In genomic region chr1:114216431-114217173, GRCh38 we compare ENCODE assay signal across 18 cellular contexts.
"Had no signal": no experiment of that assay in that cellular context is flagged by ENCODE, and none has a peak within 500 bp of the region (broad histone marks: within the 10 kb centered on the region; RNA-seq: fewer than 3 reads in every experiment).

No MANE protein-coding gene starts in this region.

- H3K27me3 Mint-ChIP-seq: stimulated activated naive CD8-positive, alpha-beta T cell treated with anti-CD3 and anti-CD28 coated beads, Interleukin-15, Interleukin-2, amounts not matched to agents 100 ng/mL and 50 ng/mL, for 24 hours had no signal

- H3K27ac Mint-ChIP-seq: activated CD4-positive, alpha-beta memory T cell treated with anti-CD3 and anti-CD28 coated beads for 36 hours; activated CD4-positive, alpha-beta T cell treated with anti-CD3 and anti-CD28 coated beads for 36 hours; activated naive CD8-positive, alpha-beta T cell; activated T-helper 1 cell treated with anti-CD3 and anti-CD28 coated beads, Interleukin-12 subunit alpha, Interleukin-12 subunit beta, Interleukin-2, Interleukin-4 antibody, amounts not matched to agents 30 ng/mL and 10 ng/mL and 1 ng/mL, durations not matched to agents 14 hours and 24 hours and 36 hours; nephron; stimulated activated naive CD8-positive, alpha-beta T cell treated with anti-CD3 and anti-CD28 coated beads, Interleukin-15, Interleukin-2, amounts not matched to agents 100 ng/mL and 50 ng/mL, for 24 hours had no signal

- DNase-seq: activated CD4-positive, alpha-beta memory T cell treated with anti-CD3 and anti-CD28 coated beads for 36 hours; activated CD4-positive, alpha-beta T cell treated with anti-CD3 and anti-CD28 coated beads for 36 hours; activated T-cell treated with anti-CD3 and anti-CD28 coated beads for 4 hours; dermis blood vessel endothelial cell; effector memory CD4-positive, alpha-beta T cell; esophagus squamous epithelium; heart right ventricle; kidney glomerular epithelial cell; left ventricle myocardium inferior; mammary epithelial cell; midbrain; transverse colon had no signal

- H3K9ac ChIP-seq: parathyroid adenoma had no signal

- H2AFZ ChIP-seq: parathyroid adenoma had no signal

- H3K27me3 ChIP-seq: transverse colon, vagina had no signal

- H3K36me3 Mint-ChIP-seq: activated CD4-positive, alpha-beta memory T cell treated with anti-CD3 and anti-CD28 coated beads for 36 hours; activated naive CD8-positive, alpha-beta T cell had no signal

- H3K79me2 ChIP-seq: parathyroid adenoma had no signal

- H3K9me3 ChIP-seq: esophagus squamous epithelium, heart right ventricle, left ventricle myocardium inferior, transverse colon, vagina had no signal

- H3K4me1 ChIP-seq: parathyroid adenoma had no signal

- H3K4me3 Mint-ChIP-seq: activated CD4-positive, alpha-beta memory T cell treated with anti-CD3 and anti-CD28 coated beads for 36 hours; activated CD4-positive, alpha-beta T cell treated with anti-CD3 and anti-CD28 coated beads for 36 hours; activated naive CD8-positive, alpha-beta T cell; activated T-helper 1 cell treated with anti-CD3 and anti-CD28 coated beads, Interleukin-12 subunit alpha, Interleukin-12 subunit beta, Interleukin-2, Interleukin-4 antibody, amounts not matched to agents 30 ng/mL and 10 ng/mL and 1 ng/mL, durations not matched to agents 14 hours and 24 hours and 36 hours; nephron; stimulated activated naive CD8-positive, alpha-beta T cell treated with anti-CD3 and anti-CD28 coated beads, Interleukin-15, Interleukin-2, amounts not matched to agents 100 ng/mL and 50 ng/mL, for 24 hours had no signal

- ATAC-seq: activated CD4-positive, alpha-beta T cell treated with anti-CD3 and anti-CD28 coated beads for 36 hours; heart right ventricle had no signal

- H3K4me3 ChIP-seq: esophagus squamous epithelium, heart right ventricle, left ventricle myocardium inferior, transverse colon, vagina had no signal

- H3K27ac ChIP-seq: esophagus squamous epithelium, heart right ventricle, left ventricle myocardium inferior, parathyroid adenoma, transverse colon, vagina had no signal

- H3K9me3 Mint-ChIP-seq: activated CD4-positive, alpha-beta memory T cell treated with anti-CD3 and anti-CD28 coated beads for 36 hours; activated T-helper 1 cell treated with anti-CD3 and anti-CD28 coated beads, Interleukin-12 subunit alpha, Interleukin-12 subunit beta, Interleukin-2, Interleukin-4 antibody, amounts not matched to agents 30 ng/mL and 10 ng/mL and 1 ng/mL, durations not matched to agents 14 hours and 24 hours and 36 hours; nephron; stimulated activated naive CD8-positive, alpha-beta T cell treated with anti-CD3 and anti-CD28 coated beads, Interleukin-15, Interleukin-2, amounts not matched to agents 100 ng/mL and 50 ng/mL, for 24 hours had no signal

- H3K36me3 ChIP-seq: esophagus squamous epithelium, heart right ventricle, left ventricle myocardium inferior, transverse colon, vagina had no signal
